14 cellular contexts compared by ENCODE assay signal in the genomic region with DNA sequence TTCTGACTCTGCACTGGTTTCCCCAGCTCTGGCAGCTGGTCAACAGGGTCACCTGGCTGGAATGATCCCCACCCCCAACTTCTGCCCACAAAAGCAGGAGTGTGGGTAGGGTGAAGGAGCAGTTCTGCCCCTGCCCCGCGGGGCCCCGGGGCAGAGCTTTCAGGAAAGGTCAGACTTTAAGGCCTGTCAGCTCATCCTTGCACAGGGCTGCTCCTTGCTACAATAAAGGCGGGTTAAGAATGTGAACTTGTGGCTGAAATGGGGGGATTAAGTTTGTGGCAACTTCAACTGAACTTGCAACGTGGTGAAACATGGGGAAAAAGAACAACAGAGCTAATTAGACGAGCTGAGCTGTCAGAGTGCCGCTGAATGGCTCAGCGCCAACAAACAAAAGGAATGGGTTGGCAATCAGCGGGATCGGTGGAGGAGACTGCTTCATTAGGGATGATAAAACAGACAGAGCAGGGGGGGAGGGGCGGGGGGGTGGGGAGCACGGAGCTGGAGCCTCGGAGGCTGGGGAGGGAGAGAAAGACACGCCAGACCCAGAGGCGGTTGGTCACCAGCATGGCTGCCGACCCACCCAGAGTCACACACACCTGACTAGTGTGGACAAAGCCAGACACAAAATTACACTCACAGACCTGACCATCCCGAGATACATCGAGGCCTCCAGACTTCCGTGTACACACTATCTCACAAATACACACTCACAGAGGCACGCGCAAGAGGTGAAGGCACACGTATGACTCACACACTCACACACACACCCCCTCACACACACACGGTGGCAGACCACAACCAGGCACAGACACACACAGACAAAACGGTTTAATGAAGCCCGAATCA. TPM values are rescaled to one million over a fixed set of nuclear protein-coding genes. Genes with fewer than 3 reads are reported as not detected.
DNase-seq lines count a peak whose midpoint lies in the region; ATAC-seq and TF ChIP-seq lines count a peak whose summit lies in the region.
"Had no signal": no experiment of that assay in that cellular context is flagged by ENCODE, and none has a peak within 500 bp of the region (broad histone marks: within the 10 kb centered on the region; RNA-seq: fewer than 3 reads in every experiment).

No MANE protein-coding gene starts in this region.

- no peak overlapping the region for H3K4me3 ChIP-seq in mesodermal cell (ENCODE audit: extremely low read depth, insufficient read depth, low read length, poor library complexity, severe bottlenecking)
- no peak overlapping the region for H3K4me3 ChIP-seq in uterus

- no peak for TF ChIP-seq POLR2A in uterus (IDR thresholded peaks at IDR 0.05)

- H3K27me3 ChIP-seq in uterus, result no peaks in the 10 kb centered on the region

- H3K9me3 ChIP-seq in mesodermal cell (ENCODE audit: control insufficient read depth, low read length) (no peaks in the 10 kb centered on the region), uterus (no peaks in the 10 kb centered on the region)

- H3K4me1 ChIP-seq in mesodermal cell (ENCODE audit: control insufficient read depth, insufficient read depth, low read length, poor library complexity, severe bottlenecking) (peaks cover 15% of the 10 kb centered on the region), uterus (no peaks in the 10 kb centered on the region)

- intact Hi-C loops in uterus (cut with DNase I; ENCODE audit: low total_unique reads), result no loop called here

- no peaks in the 10 kb centered on the region for H3K36me3 ChIP-seq in mesodermal cell (ENCODE audit: control insufficient read depth, insufficient read depth, low read length)
- no peaks in the 10 kb centered on the region for H3K36me3 ChIP-seq in uterus

- 60 to 67% methylated on average over 16 to 17 of the region's 25 CpGs for WGBS in mesodermal cell (ENCODE audit: insufficient coverage in 2 of 2), 2 experiments

- H3K27ac ChIP-seq in mesodermal cell (ENCODE audit: low read depth, low read length, severe bottlenecking), result peak overlapping the region; percentile 41
- no peak overlapping the region for H3K27ac ChIP-seq in uterus

- no peak for TF ChIP-seq CTCF in uterus (IDR thresholded peaks at IDR 0.05)

- DNase-seq in DMS153 (lab: John Stamatoyannopoulos, UW) (peak; percentile 26), NCI-H1105 (lab: John Stamatoyannopoulos, UW) (peak; percentile 40), astrocyte of the hippocampus (ENCODE audit: low read depth, low spot score) (peak; percentile 72), kidney glomerular epithelial cell (lab: John Stamatoyannopoulos, UW) (no peak), uterus (no peak)
- DNase-seq: activated CD8-positive, alpha-beta memory T cell treated with anti-CD3 and anti-CD28 coated beads, Interleukin-2, amount 50 U/mL, for 48 hours; activated naive CD8-positive, alpha-beta T cell treated with anti-CD3 and anti-CD28 coated beads for 36 hours; KBM-7; naive thymus-derived CD4-positive, alpha-beta T cell; NCI-H2227 treated with DMSO at 0.1 percent for 48 hours had no signal

- no peak for ATAC-seq in HG03460 (IDR thresholded peaks at IDR 0.05; ENCODE audit: unreplicated experiment)
- ATAC-seq in HG03565 (IDR thresholded peaks at IDR 0.05; ENCODE audit: unreplicated experiment), result no peak
- ATAC-seq: naive thymus-derived CD4-positive, alpha-beta T cell had no signal

RNA-seq across cellular contexts. Expression of a gene that starts 50.9 kb away (rescaled TPM):
- polyA plus RNA-seq in mesodermal cell (2013, experiment 1 of 2), result 58.5 TPM
- 59.5 TPM for polyA plus RNA-seq in mesodermal cell (2013, experiment 2 of 2)
- total RNA-seq in uterus, result 10 to 100 TPM in 1 of 4 donors, 1 to 10 TPM in 3; 2.2 to 19.4 (median 3.1) TPM
- total RNA-seq: naive thymus-derived CD4-positive, alpha-beta T cell had no signal
- polyA plus RNA-seq: keratinocyte; naive thymus-derived CD4-positive, alpha-beta T cell had no signal

Comparison
In these comparisons a context has a peak if more than half of its experiments do, and no peak if none do; other contexts are left out.
1. DNase-seq: peak in DMS153 (single experiment), NCI-H1105 (single experiment) and astrocyte of the hippocampus (single experiment); none in kidney glomerular epithelial cell (single experiment) and uterus (0 of 2).